Comparison of ENCODE assay signal across 16 cellular contexts in genomic region chr2:46309052-46309953, GRCh38. TPM values are rescaled to one million over a fixed set of nuclear protein-coding genes. Genes with fewer than 3 reads are reported as not detected.
A peak's percentile ranks its signal among the peaks of the same experiment; 100 is the strongest.
DNase-seq lines count a peak whose midpoint lies in the region; ATAC-seq and TF ChIP-seq lines count a peak whose summit lies in the region.
"Had no signal": no experiment of that assay in that cellular context is flagged by ENCODE, and none has a peak within 500 bp of the region (broad histone marks: within the 10 kb centered on the region; RNA-seq: fewer than 3 reads in every experiment).

No MANE protein-coding gene starts in this region.

- no peak for TF ChIP-seq POLR2A in GM18505 (IDR thresholded peaks at IDR 0.05; ENCODE audit: borderline replicate concordance, extremely low read depth, insufficient read depth, insufficient read length)

- no peak overlapping the region for H3K27ac Mint-ChIP-seq in osteocyte (ENCODE audit: unreplicated experiment)
- H3K27ac Mint-ChIP-seq: activated CD8-positive, alpha-beta T cell treated with anti-CD3 and anti-CD28 coated beads, Interleukin-2, amount 10 ng/mL, durations not matched to agents 7 days and 5 days; CD8-positive, alpha-beta T cell; stimulated activated naive CD8-positive, alpha-beta T cell treated with anti-CD3 and anti-CD28 coated beads, Interleukin-15, Interleukin-2, amounts not matched to agents 100 ng/mL and 50 ng/mL, for 24 hours had no signal

- H3K36me3 ChIP-seq in skeletal muscle tissue (ENCODE audit: control insufficient read depth in 3 of 3, insufficient read depth in 3 of 3, low read length in 3 of 3) (no peaks in the 10 kb centered on the region), SJCRH30 (no peaks in the 10 kb centered on the region)
- H3K36me3 ChIP-seq: cardiac muscle cell had no signal

- H3K27ac ChIP-seq in skeletal muscle tissue (ENCODE audit: low read depth, low read length) = peak overlapping the region; percentile 5
- H3K27ac ChIP-seq in SJCRH30 = no peak overlapping the region
- H3K27ac ChIP-seq: cardiac muscle cell had no signal

- peaks cover 3% of the 10 kb centered on the region for H3K36me3 Mint-ChIP-seq in osteocyte (ENCODE audit: unreplicated experiment)
- H3K36me3 Mint-ChIP-seq: CD8-positive, alpha-beta T cell had no signal

- peak; percentile 24 for DNase-seq in GM03348 (ENCODE audit: low spot score)
- DNase-seq in T1000 (lab: John Stamatoyannopoulos, UW) = peak; percentile 29
- DNase-seq in fibroblast of peridontal ligament (ENCODE audit: extremely low read depth) = peak; percentile 78
- DNase-seq in nucleus accumbens (lab: John Stamatoyannopoulos, UW) = no peak
- no peak for DNase-seq in SJCRH30
- no peak for DNase-seq in osteocyte (ENCODE audit: extremely low spot score, unreplicated experiment)
- DNase-seq: activated CD8-positive, alpha-beta T cell treated with anti-CD3 and anti-CD28 coated beads, Interleukin-2, amount 10 ng/mL, durations not matched to agents 7 days and 5 days; activated naive CD4-positive, alpha-beta T cell; CD8-positive, alpha-beta T cell; NCI-H1436 treated with DMSO at 0.1 percent for 48 hours; NCI-H446 treated with DMSO at 0.1 percent for 48 hours; retina had no signal

- TF ChIP-seq CTCF in osteocyte (IDR thresholded peaks at IDR 0.05) = no peak

- no peak overlapping the region for H3K4me3 Mint-ChIP-seq in osteocyte (ENCODE audit: unreplicated experiment)
- H3K4me3 Mint-ChIP-seq: activated CD8-positive, alpha-beta T cell treated with anti-CD3 and anti-CD28 coated beads, Interleukin-2, amount 10 ng/mL, durations not matched to agents 7 days and 5 days; CD8-positive, alpha-beta T cell; stimulated activated naive CD8-positive, alpha-beta T cell treated with anti-CD3 and anti-CD28 coated beads, Interleukin-15, Interleukin-2, amounts not matched to agents 100 ng/mL and 50 ng/mL, for 24 hours had no signal

- H3K4me1 ChIP-seq in skeletal muscle tissue (ENCODE audit: control insufficient read depth in 3 of 3, insufficient read depth in 3 of 3, low read length in 3 of 3) (peaks cover 46 to 66% (median 64%) of the 10 kb centered on the region in 3 donors), SJCRH30 (no peaks in the 10 kb centered on the region)

- H3K9me3 Mint-ChIP-seq in osteocyte (ENCODE audit: unreplicated experiment) = peaks cover 8% of the 10 kb centered on the region
- H3K9me3 Mint-ChIP-seq: CD8-positive, alpha-beta T cell; stimulated activated naive CD8-positive, alpha-beta T cell treated with anti-CD3 and anti-CD28 coated beads, Interleukin-15, Interleukin-2, amounts not matched to agents 100 ng/mL and 50 ng/mL, for 24 hours had no signal

- no peak overlapping the region for H3K9ac ChIP-seq in skeletal muscle tissue (ENCODE audit: low read depth in 1 of 3, low read length in 3 of 3)

- H3K27me3 ChIP-seq in skeletal muscle tissue (ENCODE audit: control insufficient read depth in 3 of 3, insufficient read depth in 3 of 3, low read length in 3 of 3) = no peaks in the 10 kb centered on the region
- H3K27me3 ChIP-seq in SJCRH30 = no peaks in the 10 kb centered on the region
- H3K27me3 ChIP-seq: cardiac muscle cell had no signal

- H3K4me3 ChIP-seq in skeletal muscle tissue (ENCODE audit: low read length in 3 of 3) (no peak overlapping the region), SJCRH30 (no peak overlapping the region)
- H3K4me3 ChIP-seq: cardiac muscle cell had no signal

- H3K9me3 ChIP-seq in skeletal muscle tissue (ENCODE audit: control insufficient read depth in 3 of 3, low read length in 3 of 3) (no peaks in the 10 kb centered on the region), SJCRH30 (replicated peaks) (peaks cover 2% of the 10 kb centered on the region; the same call in 1 of the 2 replicates)

- H3K4me1 Mint-ChIP-seq in osteocyte (ENCODE audit: unreplicated experiment) = no peaks in the 10 kb centered on the region

- ATAC-seq in GM18505 (IDR thresholded peaks at IDR 0.05; ENCODE audit: unreplicated experiment) = no peak
- ATAC-seq: activated CD8-positive, alpha-beta T cell treated with anti-CD3 and anti-CD28 coated beads, Interleukin-2, amount 10 ng/mL, durations not matched to agents 7 days and 5 days; CD8-positive, alpha-beta T cell had no signal

- peaks cover 9% of the 10 kb centered on the region for H3K27me3 Mint-ChIP-seq in osteocyte (ENCODE audit: unreplicated experiment)

RNA-seq across cellular contexts. Expression of gene EPAS1, which starts 12.1 kb away (rescaled TPM):
- total RNA-seq in skeletal muscle tissue (13.6 TPM), osteocyte (11.0 and 14.1 TPM in 2 replicates)
- total RNA-seq in SJCRH30 (2014; rRNA removed; shearing (Covaris generic)) = 16.5 and 17.3 TPM in 2 replicates

Comparison
In these comparisons a context has a peak if more than half of its experiments do, and no peak if none do; other contexts are left out.
1. DNase-seq: peak in GM03348 (single experiment), T1000 (single experiment) and fibroblast of peridontal ligament (single experiment); none in nucleus accumbens (0 of 56), SJCRH30 (0 of 2) and osteocyte (single experiment).